11 cellular contexts compared by ENCODE assay signal in genomic region chr20:36483919-36484808, GRCh38. TPM values are rescaled to one million over a fixed set of nuclear protein-coding genes. Genes with fewer than 3 reads are reported as not detected.
DNase-seq lines count a peak whose midpoint lies in the region; ATAC-seq and TF ChIP-seq lines count a peak whose summit lies in the region.
"Had no signal": no experiment of that assay in that cellular context is flagged by ENCODE, and none has a peak within 500 bp of the region (broad histone marks: within the 10 kb centered on the region; RNA-seq: fewer than 3 reads in every experiment).

No MANE protein-coding gene starts in this region.

- no peaks in the 10 kb centered on the region for H3K36me3 ChIP-seq in HEK293 (ENCODE audit: control insufficient read depth in 2 of 2, insufficient read depth in 1 of 2, low read length in 2 of 2)
- no peaks in the 10 kb centered on the region for H3K36me3 ChIP-seq in ascending aorta

- CTCF ChIA-PET in HEK293 (lab: Yijun Ruan, JAX), result interaction anchor here (0.7 kb wide), 1 partner anchor 281 kb away, joined by 4 read pairs; no protein-coding TSS in a partner anchor

- no peak for TF ChIP-seq CTCF in 22Rv1 (IDR thresholded peaks at IDR 0.05)
- no peak for TF ChIP-seq CTCF in HEK293 (tag by site-specific recombination; IDR thresholded peaks at IDR 0.05)
- TF ChIP-seq CTCF in ascending aorta (IDR thresholded peaks at IDR 0.05), result no peak

- no peak for ATAC-seq in GM21576 (IDR thresholded peaks at IDR 0.05; ENCODE audit: unreplicated experiment)
- no peak for ATAC-seq in activated CD4-positive, CD25-positive, alpha-beta regulatory T cell treated with anti-CD3 and anti-CD28 coated beads, Interleukin-2, amount 50 U/mL, for 24 hours

- DNase-seq in ascending aorta (ENCODE audit: low spot score in 2 of 2) (no peak), NCI-H128 (lab: John Stamatoyannopoulos, UW; ENCODE audit: unreplicated experiment) (no peak), iPS-NIHi11 (ENCODE audit: low spot score) (no peak)
- DNase-seq: cortex of kidney, midbrain, NCI-H524 had no signal

- H3K9me3 ChIP-seq in HEK293 (ENCODE audit: control insufficient read depth, insufficient read depth, low read depth, low read length) (no peaks in the 10 kb centered on the region), ascending aorta (no peaks in the 10 kb centered on the region)

- intact Hi-C loops in ascending aorta (cut with DNase I), result no loop called here

- H3K4me3 ChIP-seq in HEK293 (ENCODE audit: low read depth, low read length) (no peak overlapping the region), ascending aorta (peak overlapping the region; percentile 15 to 25)

- H3K27me3 ChIP-seq in ascending aorta, result no peaks in the 10 kb centered on the region
- H3K27me3 ChIP-seq in layer of hippocampus (ENCODE audit: control insufficient read depth, insufficient read depth, low read length), result no peaks in the 10 kb centered on the region

- peaks cover 14% of the 10 kb centered on the region for H3K4me1 ChIP-seq in HEK293 (ENCODE audit: control insufficient read depth, insufficient read depth, low read length)
- peaks cover 44 to 86% of the 10 kb centered on the region in 2 donors for H3K4me1 ChIP-seq in ascending aorta

- POLR2A ChIA-PET in HEK293 (lab: Yijun Ruan, JAX), result interaction anchor here (0.6 kb wide), 1 partner anchor 174 kb away, joined by 3 read pairs; no protein-coding TSS in a partner anchor

- peak overlapping the region; percentile 5; the same call in 1 of the 2 replicates for H3K27ac ChIP-seq in 22Rv1
- peak overlapping the region; percentile 43 for H3K27ac ChIP-seq in HEK293 (ENCODE audit: extremely low read depth, low read depth, low read length)
- peak overlapping the region; percentile 75 to 81 for H3K27ac ChIP-seq in ascending aorta
- peak overlapping the region; percentile 30 for H3K27ac ChIP-seq in layer of hippocampus (ENCODE audit: low read depth, low read length)

TF ChIP-seq in HEK293, 187 proteins besides CTCF, POLR2A, EP300 and RAD21:
- no peak for TF ChIP-seq ZNF280D (tag by site-specific recombination; IDR thresholded peaks at IDR 0.05)
- TF ChIP-seq ZIC2 (tag by site-specific recombination; IDR thresholded peaks at IDR 0.05), result peak; percentile 56
- no peak for TF ChIP-seq ZNF148 (tag by site-specific recombination; IDR thresholded peaks at IDR 0.05; ENCODE audit: borderline replicate concordance)

RNA-seq across cellular contexts. Expression of gene MYL9, which starts 57.2 kb away (rescaled TPM):
- total RNA-seq in ascending aorta, result 717 TPM

Comparison
In these comparisons a context has a peak if more than half of its experiments do, and no peak if none do; other contexts are left out.
1. H3K27ac ChIP-seq: peak in every context shown above with its lines; median percentile 78 in ascending aorta; 43 in HEK293; 30 in layer of hippocampus; 5 in 22Rv1.